Comparison of ENCODE assay signal across 8 cellular contexts in genomic region chr11:134037093-134037908, GRCh38. TPM values are rescaled to one million over a fixed set of nuclear protein-coding genes. Genes with fewer than 3 reads are reported as not detected.
DNase-seq lines count a peak whose midpoint lies in the region; ATAC-seq and TF ChIP-seq lines count a peak whose summit lies in the region.

No MANE protein-coding gene starts in this region.

- no peaks in the 10 kb centered on the region for H3K9me3 Mint-ChIP-seq in CD4-positive, alpha-beta T cell
- H3K9me3 Mint-ChIP-seq in central memory CD8-positive, alpha-beta T cell, result no peaks in the 10 kb centered on the region

- H3K9me3 ChIP-seq in CD4-positive, alpha-beta T cell (ENCODE audit: control insufficient read depth, low read length), result no peaks in the 10 kb centered on the region
- no peaks in the 10 kb centered on the region for H3K9me3 ChIP-seq in HUES48 (ENCODE audit: control insufficient read depth, insufficient read depth, low read length)

- intact Hi-C loops in CD4-positive, alpha-beta T cell (cut with DNase I, micrococcal nuclease), result loop anchor here (1.0 to 5.0 kb wide), 3 partner anchors 90 to 110 kb away; no protein-coding TSS in a partner anchor

- peak; percentile 71 for ATAC-seq in CD4-positive, alpha-beta T cell (ENCODE audit: poor library complexity)
- ATAC-seq in GM21367 (IDR thresholded peaks at IDR 0.05; ENCODE audit: unreplicated experiment), result peak; percentile 69
- ATAC-seq in central memory CD8-positive, alpha-beta T cell (replicated peaks; ENCODE audit: extremely low read depth, poor library complexity, severe bottlenecking), result peak; percentile 61

- no peaks in the 10 kb centered on the region for H3K36me3 Mint-ChIP-seq in CD4-positive, alpha-beta T cell (ENCODE audit: low read depth)
- H3K36me3 Mint-ChIP-seq in central memory CD8-positive, alpha-beta T cell (ENCODE audit: insufficient read depth), result peaks cover 12% of the 10 kb centered on the region

- H3K27ac ChIP-seq in CD4-positive, alpha-beta T cell (ENCODE audit: low read depth, low read length), result peak overlapping the region; percentile 80
- H3K27ac ChIP-seq in HUES48 (ENCODE audit: low read depth, low read length), result peak overlapping the region; percentile 85

- POLR2A ChIA-PET in CD4-positive, alpha-beta T cell (lab: Charles Lee), result interaction anchor here (0.7 to 3.0 kb wide), 9 partner anchors 9 to 187 kb away, joined by 3 to 23 read pairs (median 5); partner anchors contain the start of genes JAM3, NCAPD3 and VPS26B

- no peaks in the 10 kb centered on the region for H3K27me3 Mint-ChIP-seq in CD4-positive, alpha-beta T cell
- H3K27me3 Mint-ChIP-seq in central memory CD8-positive, alpha-beta T cell, result peaks cover 3% of the 10 kb centered on the region

- peak in 9 of 10 experiments; percentile 27 to 69 (median 53) for DNase-seq in CD4-positive, alpha-beta T cell
- DNase-seq in UCSD-AML1 (lab: John Stamatoyannopoulos, UW; ENCODE audit: unreplicated experiment) (peak; percentile 52), kidney tubule cell (ENCODE audit: low spot score) (peak; percentile 71), COLO829 (ENCODE audit: low spot score) (no peak)
- DNase-seq in central memory CD8-positive, alpha-beta T cell (ENCODE audit: low spot score in 2 of 2), result no peak
- peak; percentile 36 to 37 for DNase-seq in stimulated activated CD4-positive, alpha-beta T cell treated with anti-CD3 and anti-CD28 coated beads, Interleukin-2, amount 100 ng/mL, for 48 hours

- H3K4me3 ChIP-seq in HUES48 (ENCODE audit: low read depth, low read length), result peak overlapping the region; percentile 68

- no peaks in the 10 kb centered on the region for H3K36me3 ChIP-seq in HUES48 (ENCODE audit: control insufficient read depth, insufficient read depth, low read length)

- H3K27me3 ChIP-seq in CD4-positive, alpha-beta T cell (ENCODE audit: control insufficient read depth, insufficient read depth, low read length), result no peaks in the 10 kb centered on the region
- H3K27me3 ChIP-seq in HUES48 (ENCODE audit: control insufficient read depth, insufficient read depth, low read length), result peaks cover 2% of the 10 kb centered on the region; the same call in 1 of the 2 replicates

- CTCF ChIA-PET in CD4-positive, alpha-beta T cell (lab: Charles Lee), result interaction anchor here (1.1 to 1.2 kb wide), 2 partner anchors 13 to 109 kb away, joined by 3 read pairs; no protein-coding TSS in a partner anchor

- TF ChIP-seq CTCF in CD4-positive, alpha-beta T cell (IDR thresholded peaks at IDR 0.05), result no peak

- H3K4me3 Mint-ChIP-seq in CD4-positive, alpha-beta T cell, result peak overlapping the region; percentile 94
- H3K4me3 Mint-ChIP-seq in central memory CD8-positive, alpha-beta T cell, result peak overlapping the region; percentile 89

- peak overlapping the region; percentile 52; the same call in 1 of the 2 replicates for H3K9ac ChIP-seq in HUES48 (ENCODE audit: low read depth, low read length)

- peak overlapping the region; percentile 86 for H3K27ac Mint-ChIP-seq in CD4-positive, alpha-beta T cell
- H3K27ac Mint-ChIP-seq in central memory CD8-positive, alpha-beta T cell (ENCODE audit: low read depth), result peak overlapping the region; percentile 94

- peaks cover 50% of the 10 kb centered on the region for H3K4me1 Mint-ChIP-seq in CD4-positive, alpha-beta T cell (ENCODE audit: low read depth)
- peaks cover 36% of the 10 kb centered on the region for H3K4me1 Mint-ChIP-seq in central memory CD8-positive, alpha-beta T cell

- peaks cover 29% of the 10 kb centered on the region for H3K4me1 ChIP-seq in HUES48 (ENCODE audit: control insufficient read depth, insufficient read depth, low read length)

RNA-seq across cellular contexts. Expression of gene JAM3, which starts 31.6 kb away (rescaled TPM):
- 10 to 100 TPM; 13.5 to 15.3 TPM for total RNA-seq in CD4-positive, alpha-beta T cell

Comparison
In these comparisons a context has a peak if more than half of its experiments do, and no peak if none do; other contexts are left out.
1. DNase-seq: peak in CD4-positive, alpha-beta T cell (9 of 10), UCSD-AML1 (single experiment), kidney tubule cell (single experiment) and stimulated activated CD4-positive, alpha-beta T cell treated with anti-CD3 and anti-CD28 coated beads, Interleukin-2, amount 100 ng/mL, for 48 hours (2 of 2); none in central memory CD8-positive, alpha-beta T cell (0 of 2) and COLO829 (single experiment).
2. Peak in every context shown above with its lines, with median percentiles within 50 percentile points of each other: ATAC-seq.